In genomic region chr2:234952270-234953115, GRCh38 we compare ENCODE assay signal across 8 cellular contexts. TPM values are rescaled to one million over a fixed set of nuclear protein-coding genes. Genes with fewer than 3 reads are reported as not detected.
A peak's percentile ranks its signal among the peaks of the same experiment; 100 is the strongest.
DNase-seq lines count a peak whose midpoint lies in the region; ATAC-seq and TF ChIP-seq lines count a peak whose summit lies in the region.

No MANE protein-coding gene starts in this region.

- DNase-seq in NCI-H748 (lab: John Stamatoyannopoulos, UW; ENCODE audit: unreplicated experiment) (peak; percentile 61), NCI-H748 treated with DMSO at 0.1 percent for 48 hours (lab: John Stamatoyannopoulos, UW) (no peak), WTC11 (ENCODE audit: low spot score) (peak; percentile 40), head of caudate nucleus (peak in 33 of 42 donors; percentile 17 to 75 (median 52)), MV-4-11 (lab: John Stamatoyannopoulos, UW) (no peak), NCI-H2171 treated with DMSO at 0.1 percent for 48 hours (lab: John Stamatoyannopoulos, UW) (no peak), kidney glomerular epithelial cell (lab: John Stamatoyannopoulos, UW) (no peak)

- H3K9me3 ChIP-seq in parathyroid adenoma (ENCODE audit: control insufficient read depth, low read length): no peaks in the 10 kb centered on the region

- no peaks in the 10 kb centered on the region for H3K4me1 ChIP-seq in parathyroid adenoma

- TF ChIP-seq CTCF in WTC11 (IDR thresholded peaks at IDR 0.05) (no peak), parathyroid adenoma (IDR thresholded peaks at IDR 0.05) (no peak)

- H3K4me2 ChIP-seq in parathyroid adenoma (ENCODE audit: low read length): peak overlapping the region; percentile 71

- ATAC-seq in WTC11: no peak

- H3K27me3 ChIP-seq in parathyroid adenoma (ENCODE audit: control insufficient read depth, insufficient read depth, low read length): no peaks in the 10 kb centered on the region

- intact Hi-C loops in head of caudate nucleus (cut with DNase I): loop anchor here (5.0 kb wide), 3 partner anchors 40 to 100 kb away; no protein-coding TSS in a partner anchor

- H3K4me3 Mint-ChIP-seq in WTC11: peak overlapping the region; percentile 84

- no peaks in the 10 kb centered on the region for H3K9me3 Mint-ChIP-seq in WTC11

- no peaks in the 10 kb centered on the region for H3K36me3 Mint-ChIP-seq in WTC11

- H3K27ac Mint-ChIP-seq in WTC11: no peak overlapping the region

- H3K9ac ChIP-seq in parathyroid adenoma: no peak overlapping the region

- H3K4me3 ChIP-seq in parathyroid adenoma (ENCODE audit: low read depth, low read length): peak overlapping the region; percentile 65

- H2AFZ ChIP-seq in parathyroid adenoma: peak overlapping the region; percentile 84

- H3K27me3 Mint-ChIP-seq in WTC11 (ENCODE audit: low read depth): peaks cover 41% of the 10 kb centered on the region

- CTCF ChIA-PET in WTC11 (lab: Charles Lee): interaction anchor here (1.0 kb wide), 3 partner anchors 71 to 457 kb away, joined by 3 to 4 read pairs (median 3); no protein-coding TSS in a partner anchor

- no peak overlapping the region for H3K27ac ChIP-seq in parathyroid adenoma

- H3K79me2 ChIP-seq in parathyroid adenoma: no peaks in the 10 kb centered on the region

- no peaks in the 10 kb centered on the region for H3K36me3 ChIP-seq in parathyroid adenoma (ENCODE audit: control insufficient read depth, insufficient read depth, low read length)

- POLR2A ChIA-PET in WTC11 (lab: Charles Lee): no interaction called here

- peaks cover 59% of the 10 kb centered on the region for H3K4me1 Mint-ChIP-seq in WTC11

TF ChIP-seq in WTC11, 78 proteins besides CTCF, POLR2A, EP300 and RAD21:
- TF ChIP-seq ZNF263 (CRISPR knock-in tag; IDR thresholded peaks at IDR 0.05; ENCODE audit: low read depth): 0 out of 2 replicates have a peak, but pooled peaks have one; percentile 17
- TF ChIP-seq JUN (CRISPR knock-in tag; IDR thresholded peaks at IDR 0.05): 0 out of 2 replicates have a peak, but pooled peaks have one; percentile 28
- TF ChIP-seq GABPB1 (CRISPR knock-in tag; IDR thresholded peaks at IDR 0.05): no peak
- peak; percentile 34; the same call in 1 of the 2 replicates for TF ChIP-seq ARID4B (CRISPR knock-in tag; IDR thresholded peaks at IDR 0.05; ENCODE audit: borderline replicate concordance)
- TF ChIP-seq KAT7 (CRISPR knock-in tag; IDR thresholded peaks at IDR 0.05; ENCODE audit: borderline replicate concordance): peak; percentile 17; the same call in 1 of the 2 replicates
- no peak for TF ChIP-seq HMGA2 (CRISPR knock-in tag; IDR thresholded peaks at IDR 0.05)

RNA-seq across cellular contexts. Expression of gene SH3BP4, which starts 0.7 kb away (rescaled TPM):
- total RNA-seq in WTC11 (2021): 31.1 to 44.4 TPM (median 32.6 TPM) in 3 replicates

Comparison
In these comparisons a context has a peak if more than half of its experiments do, and no peak if none do; other contexts are left out.
1. DNase-seq: peak in NCI-H748 (single experiment), WTC11 (single experiment) and head of caudate nucleus (33 of 42); none in NCI-H748 treated with DMSO at 0.1 percent for 48 hours (single experiment), MV-4-11 (single experiment), NCI-H2171 treated with DMSO at 0.1 percent for 48 hours (single experiment) and kidney glomerular epithelial cell (single experiment).